Comparison of ENCODE assay signal across 17 cellular contexts in the genomic region with DNA sequence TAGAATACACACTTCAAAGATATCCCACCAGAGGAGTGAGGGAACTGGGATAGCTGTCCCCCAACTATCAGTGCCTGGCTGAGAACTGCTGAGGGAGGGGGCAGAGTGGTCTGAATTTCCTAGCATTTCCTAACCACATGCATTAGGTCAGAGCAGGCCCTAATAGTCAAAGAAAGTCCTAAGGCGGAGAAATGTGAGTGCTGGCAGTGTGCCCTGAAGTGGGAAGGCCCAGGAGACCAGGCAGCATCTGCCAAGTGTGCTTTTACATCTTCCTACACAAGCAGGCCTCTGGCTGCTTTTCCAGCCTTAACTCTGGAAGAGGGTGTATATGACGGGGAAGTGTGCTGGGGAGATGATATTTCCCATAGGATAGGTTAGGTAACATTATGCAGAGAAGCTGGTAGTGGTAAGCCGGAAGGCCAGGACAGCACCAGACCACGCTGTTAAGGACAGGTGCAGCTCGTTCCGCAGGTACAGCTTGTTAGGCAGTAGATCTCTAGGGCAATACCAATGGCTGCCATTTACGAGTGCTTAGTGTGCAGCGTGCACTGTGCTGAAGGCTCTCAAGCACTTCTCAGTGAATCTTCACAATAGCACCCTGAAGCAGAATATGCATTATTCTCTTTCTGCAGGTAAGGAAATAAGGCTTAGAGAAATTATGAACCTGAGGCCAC. TPM values are rescaled to one million over a fixed set of nuclear protein-coding genes. Genes with fewer than 3 reads are reported as not detected.
DNase-seq lines count a peak whose midpoint lies in the region; ATAC-seq and TF ChIP-seq lines count a peak whose summit lies in the region.
"Had no signal": no experiment of that assay in that cellular context is flagged by ENCODE, and none has a peak within 500 bp of the region (broad histone marks: within the 10 kb centered on the region; RNA-seq: fewer than 3 reads in every experiment).

No MANE protein-coding gene starts in this region.

- no peak for TF ChIP-seq CTCF in PC-9 (conservative IDR thresholded peaks at IDR 0.05)

- POLR2A ChIA-PET in activated CD4-positive, alpha-beta memory T cell treated with anti-CD3 and anti-CD28 coated beads for 36 hours (lab: Charles Lee): no interaction called here
- POLR2A ChIA-PET in PC-9 (lab: Charles Lee; ENCODE audit: unreplicated experiment): no interaction called here

- H3K27me3 ChIP-seq in PC-9 (ENCODE audit: insufficient read depth, low read depth): 0 out of 2 replicates have a peak, but pooled peaks cover 5% of the 10 kb centered on the region
- H3K27me3 ChIP-seq: BLaER1, transverse colon had no signal

- H3K27me3 Mint-ChIP-seq in activated CD4-positive, alpha-beta memory T cell treated with anti-CD3 and anti-CD28 coated beads for 36 hours: no peaks in the 10 kb centered on the region
- H3K27me3 Mint-ChIP-seq in activated T-helper 1 cell treated with anti-CD3 and anti-CD28 coated beads, Interleukin-12 subunit alpha, Interleukin-12 subunit beta, Interleukin-2, Interleukin-4 antibody, amounts not matched to agents 30 ng/mL and 10 ng/mL and 1 ng/mL, durations not matched to agents 14 hours and 24 hours and 36 hours (ENCODE audit: insufficient read depth): peaks cover 4% of the 10 kb centered on the region

- no peak overlapping the region for H2AFZ ChIP-seq in PC-9

- CTCF ChIA-PET in activated CD4-positive, alpha-beta memory T cell treated with anti-CD3 and anti-CD28 coated beads for 36 hours (lab: Charles Lee): no interaction called here
- CTCF ChIA-PET in PC-9 (lab: Charles Lee): no interaction called here

- H3K4me2 ChIP-seq in PC-9: no peak overlapping the region
- H3K4me2 ChIP-seq: BLaER1 had no signal

- H3K9me3 ChIP-seq in PC-9 (ENCODE audit: insufficient read depth, low read depth): no peaks in the 10 kb centered on the region; the same call in 1 of the 2 replicates
- H3K9me3 ChIP-seq: BLaER1, transverse colon had no signal

- H3K27ac ChIP-seq in PC-9: no peak overlapping the region
- H3K27ac ChIP-seq: BLaER1, transverse colon had no signal

- H3K27ac Mint-ChIP-seq in activated CD4-positive, alpha-beta memory T cell treated with anti-CD3 and anti-CD28 coated beads for 36 hours: no peak overlapping the region
- H3K27ac Mint-ChIP-seq in activated T-helper 1 cell treated with anti-CD3 and anti-CD28 coated beads, Interleukin-12 subunit alpha, Interleukin-12 subunit beta, Interleukin-2, Interleukin-4 antibody, amounts not matched to agents 30 ng/mL and 10 ng/mL and 1 ng/mL, durations not matched to agents 14 hours and 24 hours and 36 hours: no peak overlapping the region
- H3K27ac Mint-ChIP-seq: activated B cell treated with CpG ODN at 0.5 μM for 24 hours; activated naive CD4-positive, alpha-beta T cell treated with anti-CD3 and anti-CD28 coated beads for 36 hours had no signal

- H3K4me1 Mint-ChIP-seq in activated CD4-positive, alpha-beta memory T cell treated with anti-CD3 and anti-CD28 coated beads for 36 hours (ENCODE audit: low read depth): no peaks in the 10 kb centered on the region
- H3K4me1 Mint-ChIP-seq in activated T-helper 1 cell treated with anti-CD3 and anti-CD28 coated beads, Interleukin-12 subunit alpha, Interleukin-12 subunit beta, Interleukin-2, Interleukin-4 antibody, amounts not matched to agents 30 ng/mL and 10 ng/mL and 1 ng/mL, durations not matched to agents 14 hours and 24 hours and 36 hours (ENCODE audit: low read depth): no peaks in the 10 kb centered on the region
- H3K4me1 Mint-ChIP-seq: activated B cell treated with CpG ODN at 0.5 μM for 24 hours had no signal

- intact Hi-C loops in posterior cingulate gyrus (cut with DNase I) (no loop called here), PC-9 (cut with micrococcal nuclease; ENCODE audit: unreplicated experiment) (no loop called here)
- intact Hi-C loops in activated CD4-positive, alpha-beta memory T cell treated with anti-CD3 and anti-CD28 coated beads for 36 hours (cut with micrococcal nuclease): no loop called here
- intact Hi-C loops in activated T-helper 1 cell treated with anti-CD3 and anti-CD28 coated beads, Interleukin-12 subunit alpha, Interleukin-12 subunit beta, Interleukin-2, Interleukin-4 antibody, amounts not matched to agents 30 ng/mL and 10 ng/mL and 1 ng/mL, durations not matched to agents 14 hours and 24 hours and 36 hours (cut with micrococcal nuclease): no loop called here

- peak; percentile 16 for DNase-seq in H4 (ENCODE audit: low spot score)
- peak; percentile 98 for DNase-seq in NCI-H2171 treated with DMSO at 0.1 percent for 48 hours (lab: John Stamatoyannopoulos, UW)
- DNase-seq in fibroblast of peridontal ligament (ENCODE audit: extremely low read depth): peak; percentile 10
- DNase-seq in posterior cingulate gyrus: peak in 6 of 10 donors; percentile 12 to 85 (median 50)
- no peak for DNase-seq in activated CD4-positive, alpha-beta memory T cell treated with anti-CD3 and anti-CD28 coated beads for 36 hours
- DNase-seq in PC-9: no peak
- no peak for DNase-seq in activated T-helper 1 cell treated with anti-CD3 and anti-CD28 coated beads, Interleukin-12 subunit alpha, Interleukin-12 subunit beta, Interleukin-2, Interleukin-4 antibody, amounts not matched to agents 30 ng/mL and 10 ng/mL and 1 ng/mL, durations not matched to agents 14 hours and 24 hours and 36 hours (ENCODE audit: low spot score)
- DNase-seq: activated B cell treated with CpG ODN at 0.5 μM for 24 hours; activated naive CD4-positive, alpha-beta T cell treated with anti-CD3 and anti-CD28 coated beads for 36 hours; HCEC 1CT; NCI-H2029; PC-3; stimulated activated CD8-positive, alpha-beta memory T cell treated with anti-CD3 and anti-CD28 coated beads, Interleukin-4, amount 100 ng/mL, for 48 hours; transverse colon had no signal

- H3K36me3 ChIP-seq in PC-9 (ENCODE audit: low read depth): no peaks in the 10 kb centered on the region
- H3K36me3 ChIP-seq: BLaER1, transverse colon had no signal

- no peak overlapping the region for H3K4me3 ChIP-seq in PC-9
- H3K4me3 ChIP-seq: BLaER1, transverse colon had no signal

- H3K9me2 ChIP-seq in PC-9 (ENCODE audit: insufficient read depth): no peaks in the 10 kb centered on the region

- H3K9me3 Mint-ChIP-seq in activated CD4-positive, alpha-beta memory T cell treated with anti-CD3 and anti-CD28 coated beads for 36 hours: no peaks in the 10 kb centered on the region
- H3K9me3 Mint-ChIP-seq in activated T-helper 1 cell treated with anti-CD3 and anti-CD28 coated beads, Interleukin-12 subunit alpha, Interleukin-12 subunit beta, Interleukin-2, Interleukin-4 antibody, amounts not matched to agents 30 ng/mL and 10 ng/mL and 1 ng/mL, durations not matched to agents 14 hours and 24 hours and 36 hours: no peaks in the 10 kb centered on the region
- H3K9me3 Mint-ChIP-seq: activated B cell treated with CpG ODN at 0.5 μM for 24 hours had no signal

- H3K36me3 Mint-ChIP-seq in activated CD4-positive, alpha-beta memory T cell treated with anti-CD3 and anti-CD28 coated beads for 36 hours: no peaks in the 10 kb centered on the region
- no peaks in the 10 kb centered on the region for H3K36me3 Mint-ChIP-seq in activated T-helper 1 cell treated with anti-CD3 and anti-CD28 coated beads, Interleukin-12 subunit alpha, Interleukin-12 subunit beta, Interleukin-2, Interleukin-4 antibody, amounts not matched to agents 30 ng/mL and 10 ng/mL and 1 ng/mL, durations not matched to agents 14 hours and 24 hours and 36 hours (ENCODE audit: low read depth)

- BruUV-seq in PC-9 (replicated peaks; lab: Mats Ljungman, UMichigan): no TSS peak

- no peak overlapping the region for H3K4me3 Mint-ChIP-seq in activated CD4-positive, alpha-beta memory T cell treated with anti-CD3 and anti-CD28 coated beads for 36 hours
- no peak overlapping the region for H3K4me3 Mint-ChIP-seq in activated T-helper 1 cell treated with anti-CD3 and anti-CD28 coated beads, Interleukin-12 subunit alpha, Interleukin-12 subunit beta, Interleukin-2, Interleukin-4 antibody, amounts not matched to agents 30 ng/mL and 10 ng/mL and 1 ng/mL, durations not matched to agents 14 hours and 24 hours and 36 hours
- H3K4me3 Mint-ChIP-seq: activated B cell treated with CpG ODN at 0.5 μM for 24 hours; activated naive CD4-positive, alpha-beta T cell treated with anti-CD3 and anti-CD28 coated beads for 36 hours had no signal

- no peak for ATAC-seq in GM18511 (IDR thresholded peaks at IDR 0.05; ENCODE audit: unreplicated experiment)
- ATAC-seq: PC-3 had no signal

- H3K79me2 ChIP-seq in PC-9 (ENCODE audit: low read depth): no peaks in the 10 kb centered on the region

- no peaks in the 10 kb centered on the region for H3F3A ChIP-seq in PC-9 (ENCODE audit: insufficient read depth, low read depth)

- no peaks in the 10 kb centered on the region for H4K20me1 ChIP-seq in PC-9 (ENCODE audit: insufficient read depth)
- H4K20me1 ChIP-seq: BLaER1 had no signal

- no peaks in the 10 kb centered on the region; the same call in 1 of the 2 replicates for H3K4me1 ChIP-seq in PC-9 (replicated peaks; ENCODE audit: insufficient read depth)
- H3K4me1 ChIP-seq: BLaER1, transverse colon had no signal

RNA-seq across cellular contexts. Expression of a gene that starts 9.1 kb away (rescaled TPM):
- not detected in 2 replicates for total RNA-seq in H4 (2014; rRNA removed; shearing (Covaris generic))
- total RNA-seq in activated CD4-positive, alpha-beta memory T cell treated with anti-CD3 and anti-CD28 coated beads for 36 hours: not detected
- total RNA-seq in PC-9 (2021): not detected in 2 replicates
- total RNA-seq in activated T-helper 1 cell treated with anti-CD3 and anti-CD28 coated beads, Interleukin-12 subunit alpha, Interleukin-12 subunit beta, Interleukin-2, Interleukin-4 antibody, amounts not matched to agents 30 ng/mL and 10 ng/mL and 1 ng/mL, durations not matched to agents 14 hours and 24 hours and 36 hours: not detected in 2 replicates
- total RNA-seq: activated B cell treated with CpG ODN at 0.5 μM for 24 hours; activated naive CD4-positive, alpha-beta T cell treated with anti-CD3 and anti-CD28 coated beads for 36 hours; bronchial epithelial cell; transverse colon had no signal

Comparison
In these comparisons a context has a peak if more than half of its experiments do, and no peak if none do; other contexts are left out.
1. DNase-seq: peak in H4 (single experiment), NCI-H2171 treated with DMSO at 0.1 percent for 48 hours (single experiment), fibroblast of peridontal ligament (single experiment) and posterior cingulate gyrus (6 of 10); none in activated CD4-positive, alpha-beta memory T cell treated with anti-CD3 and anti-CD28 coated beads for 36 hours (single experiment), PC-9 (0 of 2) and activated T-helper 1 cell treated with anti-CD3 and anti-CD28 coated beads, Interleukin-12 subunit alpha, Interleukin-12 subunit beta, Interleukin-2, Interleukin-4 antibody, amounts not matched to agents 30 ng/mL and 10 ng/mL and 1 ng/mL, durations not matched to agents 14 hours and 24 hours and 36 hours (single experiment).